16 cellular contexts compared by ENCODE assay signal in genomic region chr4:67918428-67918827, GRCh38. TPM values are rescaled to one million over a fixed set of nuclear protein-coding genes. Genes with fewer than 3 reads are reported as not detected.
A peak's percentile ranks its signal among the peaks of the same experiment; 100 is the strongest.
DNase-seq lines count a peak whose midpoint lies in the region; ATAC-seq, FAIRE-seq and TF ChIP-seq lines count a peak whose summit lies in the region.
"Had no signal": no experiment of that assay in that cellular context is flagged by ENCODE, and none has a peak within 500 bp of the region (broad histone marks: within the 10 kb centered on the region; RNA-seq: fewer than 3 reads in every experiment).

No MANE protein-coding gene starts in this region.

- no peak overlapping the region for H4K5ac ChIP-seq in H1 (ENCODE audit: insufficient read length, low read depth, low read length)

- no peaks in the 10 kb centered on the region for H3K23me2 ChIP-seq in H1 (ENCODE audit: low read depth, low read length)

- TF ChIP-seq RAD21 in H1 (IDR thresholded peaks at IDR 0.05 in 1 of 2, conservative IDR thresholded peaks at IDR 0.05 in 1 of 2; ENCODE audit: low read depth in 2 of 2, low read length in 2 of 2): peak; percentile 86 to 90

- no peak for TF ChIP-seq POLR2A in breast epithelium (IDR thresholded peaks at IDR 0.05)
- no peak for TF ChIP-seq POLR2A in H1 (IDR thresholded peaks at IDR 0.05; ENCODE audit: control extremely low read depth in 1 of 2, low read depth in 2 of 2, low read length in 2 of 2)

- no peaks in the 10 kb centered on the region for H3K9me3 ChIP-seq in breast epithelium
- H3K9me3 ChIP-seq in H1 (ENCODE audit: insufficient read depth in 2 of 2, low read depth in 1 of 2, low read length in 1 of 2): no peaks in the 10 kb centered on the region
- no peaks in the 10 kb centered on the region for H3K9me3 ChIP-seq in trophoblast cell (ENCODE audit: insufficient read depth, low read depth, low read length)
- H3K9me3 ChIP-seq: left lung had no signal

- H3K4me3 Mint-ChIP-seq in MCF 10A (ENCODE audit: unreplicated experiment): no peak overlapping the region
- H3K4me3 Mint-ChIP-seq in activated naive CD4-positive, alpha-beta T cell treated with anti-CD3 and anti-CD28 coated beads for 36 hours: no peak overlapping the region

- no peaks in the 10 kb centered on the region for H3K36me3 Mint-ChIP-seq in MCF 10A (ENCODE audit: insufficient read depth, unreplicated experiment)
- H3K36me3 Mint-ChIP-seq in activated naive CD4-positive, alpha-beta T cell treated with anti-CD3 and anti-CD28 coated beads for 36 hours (ENCODE audit: low read depth): no peaks in the 10 kb centered on the region

- POLR2A ChIA-PET in MCF 10A (lab: Yijun Ruan, JAX) (interaction anchor here (0.5 to 0.7 kb wide), 2 partner anchors 14 to 107 kb away, joined by 3 to 4 read pairs; no protein-coding TSS in a partner anchor), H1 (lab: Charles Lee; ENCODE audit: partially characterized antibody) (no interaction called here)

- TF ChIP-seq CTCF in MCF 10A (IDR thresholded peaks at IDR 0.05; ENCODE audit: unreplicated experiment) (peak; percentile 61), breast epithelium (IDR thresholded peaks at IDR 0.05) (no peak), H1 (IDR thresholded peaks at IDR 0.05; ENCODE audit: control extremely low read depth in 1 of 3, insufficient read depth in 1 of 3, low read depth in 1 of 3, low read length in 3 of 3) (peak in 2 of 3 experiments; percentile 56 to 68; a peak in 2 of 4 replicates)

- no peak overlapping the region for H2BK120ac ChIP-seq in H1 (replicated peaks; ENCODE audit: low read depth, low read length)
- no peak overlapping the region for H2BK120ac ChIP-seq in trophoblast cell (ENCODE audit: insufficient read depth, low read length, poor library complexity)

- H3K4me1 Mint-ChIP-seq in MCF 10A (ENCODE audit: insufficient read depth, unreplicated experiment): peaks cover 5% of the 10 kb centered on the region
- no peaks in the 10 kb centered on the region for H3K4me1 Mint-ChIP-seq in activated naive CD4-positive, alpha-beta T cell treated with anti-CD3 and anti-CD28 coated beads for 36 hours (ENCODE audit: low read depth)

- H3K4me3 ChIP-seq in breast epithelium: no peak overlapping the region
- no peak overlapping the region for H3K4me3 ChIP-seq in H1 (ENCODE audit: extremely low read depth in 1 of 4, insufficient read depth in 2 of 4, low read depth in 3 of 4, low read length in 4 of 4)
- no peak overlapping the region for H3K4me3 ChIP-seq in trophoblast cell (ENCODE audit: low read depth, low read length)
- H3K4me3 ChIP-seq: left lung had no signal

- no peak for TF ChIP-seq EP300 in H1 (IDR thresholded peaks at IDR 0.05; ENCODE audit: borderline replicate concordance in 1 of 2, low read depth in 2 of 2, low read length in 2 of 2)

- H3K36me3 ChIP-seq in breast epithelium (no peaks in the 10 kb centered on the region), H1 (ENCODE audit: control insufficient read depth in 2 of 4, insufficient read depth in 4 of 4, low read length in 3 of 4) (no peaks in the 10 kb centered on the region), trophoblast cell (ENCODE audit: control insufficient read depth in 1 of 2, insufficient read depth in 2 of 2, low read length in 2 of 2) (no peaks in the 10 kb centered on the region)
- H3K36me3 ChIP-seq: left lung had no signal

- no peaks in the 10 kb centered on the region for H3K27me3 Mint-ChIP-seq in MCF 10A (ENCODE audit: insufficient read depth, unreplicated experiment)
- H3K27me3 Mint-ChIP-seq in activated naive CD4-positive, alpha-beta T cell treated with anti-CD3 and anti-CD28 coated beads for 36 hours (ENCODE audit: low read depth): peaks cover 4% of the 10 kb centered on the region

- no peak overlapping the region for H4K8ac ChIP-seq in H1 (ENCODE audit: extremely low read depth, insufficient read depth, low read length)
- no peak overlapping the region for H4K8ac ChIP-seq in trophoblast cell (ENCODE audit: low read depth, low read length)

- no peak overlapping the region for H3K23ac ChIP-seq in H1 (ENCODE audit: insufficient read length)
- no peak overlapping the region for H3K23ac ChIP-seq in trophoblast cell (ENCODE audit: low read length)

- no peak for ATAC-seq in activated CD4-positive, CD25-positive, alpha-beta regulatory T cell treated with anti-CD3 and anti-CD28 coated beads, Interleukin-2, amount 50 U/mL, for 24 hours
- ATAC-seq in HG02981 (IDR thresholded peaks at IDR 0.05; ENCODE audit: unreplicated experiment): no peak
- ATAC-seq: left lung had no signal

- H2AFZ ChIP-seq in H1 (ENCODE audit: low read length): no peak overlapping the region; the same call in 1 of the 2 replicates
- H2AFZ ChIP-seq in trophoblast cell (ENCODE audit: insufficient read depth, low read length, poor library complexity): no peak overlapping the region

- peak; percentile 28 for DNase-seq in MCF 10A (ENCODE audit: unreplicated experiment)
- DNase-seq in breast epithelium (ENCODE audit: low spot score in 2 of 2): no peak
- peak; percentile 3 for DNase-seq in NCI-H748 treated with DMSO at 0.1 percent for 48 hours (lab: John Stamatoyannopoulos, UW)
- no peak for DNase-seq in H1 (ENCODE audit: low read depth in 1 of 2, low spot score in 2 of 2)
- DNase-seq in trophoblast cell: no peak
- DNase-seq in activated naive CD4-positive, alpha-beta T cell treated with anti-CD3 and anti-CD28 coated beads for 36 hours: no peak
- DNase-seq: aorta; left lung; NCI-H774; stimulated activated CD4-positive, alpha-beta T cell treated with anti-CD3 and anti-CD28 coated beads, Interleukin-4, amount 100 ng/mL, for 24 hours; substantia nigra had no signal

- H3K79me1 ChIP-seq in H1 (ENCODE audit: low read depth, low read length) (no peaks in the 10 kb centered on the region), trophoblast cell (ENCODE audit: low read length) (no peaks in the 10 kb centered on the region)

- no peak overlapping the region for H2BK15ac ChIP-seq in H1 (ENCODE audit: low read length)

- H2BK12ac ChIP-seq in H1 (ENCODE audit: low read depth, low read length) (no peak overlapping the region), trophoblast cell (ENCODE audit: low read length) (no peak overlapping the region)

- H3K14ac ChIP-seq in H1 (ENCODE audit: insufficient read length) (no peak overlapping the region), trophoblast cell (ENCODE audit: low read length) (no peak overlapping the region)

- no peak overlapping the region for H2BK20ac ChIP-seq in H1 (ENCODE audit: low read length)

- no peaks in the 10 kb centered on the region for H3K4me1 ChIP-seq in breast epithelium
- H3K4me1 ChIP-seq in H1 (replicated peaks in 1 of 4; ENCODE audit: control insufficient read depth in 3 of 4, insufficient read depth in 4 of 4, low read length in 3 of 4): no peaks in the 10 kb centered on the region
- no peaks in the 10 kb centered on the region for H3K4me1 ChIP-seq in trophoblast cell (ENCODE audit: control insufficient read depth in 1 of 2, insufficient read depth in 2 of 2, low read length in 2 of 2)
- H3K4me1 ChIP-seq: left lung had no signal

- no peak overlapping the region for H3K4me2 ChIP-seq in H1 (ENCODE audit: insufficient read depth in 1 of 2, low read depth in 2 of 2, low read length in 2 of 2)
- no peak overlapping the region for H3K4me2 ChIP-seq in trophoblast cell (ENCODE audit: low read length)

- no TSS peak for BruUV-seq in MCF 10A (replicated peaks; lab: Mats Ljungman, UMichigan)

- H4K12ac ChIP-seq in trophoblast cell (ENCODE audit: low read depth, low read length): no peak overlapping the region

- peak; percentile 7 for FAIRE-seq in H1 (lab: Jason Lieb, UNC)
- FAIRE-seq: GM12891 had no signal

- no peak overlapping the region for H3K4ac ChIP-seq in H1 (replicated peaks; ENCODE audit: insufficient read length, low read depth, low read length)
- H3K4ac ChIP-seq in trophoblast cell (ENCODE audit: low read depth, low read length): no peak overlapping the region

- H4K20me1 ChIP-seq in H1 (replicated peaks in 1 of 2; ENCODE audit: control insufficient read depth in 1 of 2, insufficient read depth in 2 of 2, low read length in 2 of 2): no peaks in the 10 kb centered on the region

- H3K9ac ChIP-seq in H1 (replicated peaks in 1 of 4; ENCODE audit: extremely low read depth in 1 of 4, low read depth in 3 of 4, low read length in 3 of 4) (no peak overlapping the region), trophoblast cell (ENCODE audit: low read length) (no peak overlapping the region)

- intact Hi-C loops in MCF 10A (cut with micrococcal nuclease) (loop anchor here (1.0 to 10.0 kb wide), 3 partner anchors 70 to 257 kb away; no protein-coding TSS in a partner anchor), breast epithelium (cut with DNase I; ENCODE audit: low total_unique reads) (no loop called here)
- intact Hi-C loops in activated naive CD4-positive, alpha-beta T cell treated with anti-CD3 and anti-CD28 coated beads for 36 hours (cut with micrococcal nuclease): loop anchor here (1.0 to 10.0 kb wide), 2 partner anchors 257 to 456 kb away; no protein-coding TSS in a partner anchor

- no peak overlapping the region for H3K56ac ChIP-seq in H1 (replicated peaks; ENCODE audit: insufficient read length, low read depth, low read length)

- H3K18ac ChIP-seq in H1 (ENCODE audit: extremely low read depth, low read length): no peak overlapping the region
- no peak overlapping the region for H3K18ac ChIP-seq in trophoblast cell (ENCODE audit: low read length)

- H2BK5ac ChIP-seq in H1 (ENCODE audit: low read depth, low read length): no peak overlapping the region
- H2BK5ac ChIP-seq in trophoblast cell (ENCODE audit: low read depth, low read length, poor library complexity): no peak overlapping the region

- no peaks in the 10 kb centered on the region for H3K27me3 ChIP-seq in breast epithelium
- H3K27me3 ChIP-seq in H1 (replicated peaks in 1 of 4; ENCODE audit: control insufficient read depth in 3 of 4, extremely low read depth in 1 of 4, insufficient read depth in 3 of 4, low read length in 3 of 4): no peaks in the 10 kb centered on the region
- no peaks in the 10 kb centered on the region for H3K27me3 ChIP-seq in trophoblast cell (ENCODE audit: insufficient read depth, low read length)
- H3K27me3 ChIP-seq: left lung had no signal

- H4K91ac ChIP-seq in H1 (replicated peaks; ENCODE audit: insufficient read length, low read length) (no peak overlapping the region), trophoblast cell (ENCODE audit: low read depth, low read length) (no peak overlapping the region)

- H3K9me3 Mint-ChIP-seq in MCF 10A (ENCODE audit: unreplicated experiment): no peaks in the 10 kb centered on the region
- no peaks in the 10 kb centered on the region for H3K9me3 Mint-ChIP-seq in activated naive CD4-positive, alpha-beta T cell treated with anti-CD3 and anti-CD28 coated beads for 36 hours

- CTCF ChIA-PET in MCF 10A (lab: Yijun Ruan, JAX) (interaction anchor here (0.6 to 2.2 kb wide), 14 partner anchors 8 to 407 kb away, joined by 3 to 12 read pairs (median 3); no protein-coding TSS in a partner anchor), H1 (lab: Charles Lee; ENCODE audit: partially characterized antibody) (interaction anchor here (0.8 to 3.0 kb wide), 31 partner anchors 9 to 457 kb away, joined by 3 to 11 read pairs (median 4); no protein-coding TSS in a partner anchor)
- CTCF ChIA-PET in activated naive CD4-positive, alpha-beta T cell treated with anti-CD3 and anti-CD28 coated beads for 36 hours (lab: Charles Lee): interaction anchor here (1.1 to 1.4 kb wide), 2 partner anchors 8 to 9 kb away, joined by 3 to 4 read pairs; no protein-coding TSS in a partner anchor

- no peak overlapping the region for H3K27ac Mint-ChIP-seq in MCF 10A (ENCODE audit: low read depth, unreplicated experiment)
- no peak overlapping the region for H3K27ac Mint-ChIP-seq in activated naive CD4-positive, alpha-beta T cell treated with anti-CD3 and anti-CD28 coated beads for 36 hours

- no peak overlapping the region for H2AK5ac ChIP-seq in H1 (ENCODE audit: low read depth, low read length)
- H2AK5ac ChIP-seq in trophoblast cell (ENCODE audit: low read length): no peak overlapping the region

- H3K27ac ChIP-seq in breast epithelium (no peak overlapping the region), H1 (ENCODE audit: low read depth, low read length) (no peak overlapping the region), trophoblast cell (ENCODE audit: low read depth, low read length) (no peak overlapping the region)
- H3K27ac ChIP-seq: left lung had no signal

- H3K79me2 ChIP-seq in H1 (ENCODE audit: control insufficient read depth in 1 of 2, insufficient read depth in 2 of 2, low read length in 2 of 2) (no peaks in the 10 kb centered on the region), trophoblast cell (ENCODE audit: control insufficient read depth, insufficient read depth, low read length, poor library complexity) (no peaks in the 10 kb centered on the region)

RNA-seq across cellular contexts. Expression of gene TMPRSS11D, which starts 34.6 kb away (rescaled TPM):
- not detected in 2 replicates for total RNA-seq in MCF 10A (2022)
- total RNA-seq in breast epithelium: not detected
- total RNA-seq in H1 (2021; fragmentation: NEBNext Ultra II Directional; extraction: Animal tissue kit (Norgen Biotek cat#: 25700)): not detected in 2 replicates
- polyA plus RNA-seq in H1 (2011; rRNA removed): not detected in 2 replicates
- polyA plus RNA-seq in H1 (2011; cell fraction: cytosol; rRNA removed): not detected
- polyA plus RNA-seq in H1 (2011; cell fraction: nucleus; rRNA removed): not detected
- not detected in 4 replicates for polyA plus RNA-seq in H1 (2012, experiment 1 of 2)
- not detected for polyA plus RNA-seq in H1 (2012, experiment 2 of 2)
- polyA plus RNA-seq in H1 (2013, experiment 1 of 2): 0.12 TPM
- polyA plus RNA-seq in H1 (2013, experiment 2 of 2): 0.11 TPM
- not detected in 2 replicates for polyA minus RNA-seq in H1 (2011; rRNA and poly(A)+ RNA removed)
- polyA minus RNA-seq in H1 (2011; cell fraction: cytosol; rRNA and poly(A)+ RNA removed): not detected
- not detected for polyA minus RNA-seq in H1 (2011; cell fraction: nucleus; rRNA and poly(A)+ RNA removed)
- not detected in 2 replicates for polyA plus RNA-seq in trophoblast cell (2013)
- not detected for total RNA-seq in activated naive CD4-positive, alpha-beta T cell treated with anti-CD3 and anti-CD28 coated beads for 36 hours
- total RNA-seq: aorta; left lung; osteocyte; T-helper 2 cell treated with Interferon-gamma antibody and Interleukin-4, amounts not matched to agents 100 ng/mL and 5 ng/mL, for 36 hours had no signal

RNA-seq across cellular contexts. Expression of gene TMPRSS11A, which starts 44.9 kb away (rescaled TPM):
- not detected in 2 replicates for total RNA-seq in MCF 10A (2022)
- not detected for total RNA-seq in breast epithelium
- not detected in 2 replicates for total RNA-seq in H1 (2021; fragmentation: NEBNext Ultra II Directional; extraction: Animal tissue kit (Norgen Biotek cat#: 25700))
- polyA plus RNA-seq in H1 (2011; rRNA removed): not detected in 2 replicates
- not detected for polyA plus RNA-seq in H1 (2011; cell fraction: cytosol; rRNA removed)
- not detected for polyA plus RNA-seq in H1 (2011; cell fraction: nucleus; rRNA removed)
- not detected in 4 replicates for polyA plus RNA-seq in H1 (2012, experiment 1 of 2)
- polyA plus RNA-seq in H1 (2012, experiment 2 of 2): not detected
- polyA plus RNA-seq in H1 (2013, experiment 1 of 2): not detected
- not detected for polyA plus RNA-seq in H1 (2013, experiment 2 of 2)
- not detected in 2 replicates for polyA minus RNA-seq in H1 (2011; rRNA and poly(A)+ RNA removed)
- polyA minus RNA-seq in H1 (2011; cell fraction: cytosol; rRNA and poly(A)+ RNA removed): not detected
- not detected for polyA minus RNA-seq in H1 (2011; cell fraction: nucleus; rRNA and poly(A)+ RNA removed)
- polyA plus RNA-seq in trophoblast cell (2013): not detected in 2 replicates
- not detected for total RNA-seq in activated naive CD4-positive, alpha-beta T cell treated with anti-CD3 and anti-CD28 coated beads for 36 hours
- total RNA-seq: aorta; left lung; osteocyte; T-helper 2 cell treated with Interferon-gamma antibody and Interleukin-4, amounts not matched to agents 100 ng/mL and 5 ng/mL, for 36 hours had no signal

Comparison
In these comparisons a context has a peak if more than half of its experiments do, and no peak if none do; other contexts are left out.
1. DNase-seq: peak in MCF 10A (single experiment) and NCI-H748 treated with DMSO at 0.1 percent for 48 hours (single experiment); none in breast epithelium (0 of 2), H1 (0 of 2), trophoblast cell (0 of 2) and activated naive CD4-positive, alpha-beta T cell treated with anti-CD3 and anti-CD28 coated beads for 36 hours (single experiment).
2. CTCF ChIP-seq: peak in MCF 10A (single experiment) and H1 (2 of 3); none in breast epithelium (0 of 3).